Comparison of ENCODE assay signal across 11 cellular contexts in the genomic region with DNA sequence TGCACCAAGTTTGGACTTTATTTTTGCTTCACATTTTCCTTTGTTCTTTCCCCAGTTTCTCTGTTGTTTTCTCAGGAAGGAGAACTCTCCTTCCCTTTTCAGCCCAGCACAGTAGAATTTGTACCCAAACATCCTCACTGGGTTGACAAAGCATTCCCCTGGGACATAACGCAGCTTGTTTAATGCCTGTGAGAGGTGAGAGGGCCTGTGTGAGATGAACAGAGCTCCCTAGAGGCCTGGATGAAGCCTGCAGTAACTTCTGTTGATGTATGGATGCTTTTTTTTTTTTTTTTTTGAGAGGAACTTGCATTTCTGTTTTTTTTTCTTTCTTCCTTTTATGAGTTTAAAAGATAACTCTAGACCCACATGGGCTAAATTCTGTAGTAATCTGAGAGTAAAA.
DNase-seq lines count a peak whose midpoint lies in the region; ATAC-seq and TF ChIP-seq lines count a peak whose summit lies in the region.
"Had no signal": no experiment of that assay in that cellular context is flagged by ENCODE, and none has a peak within 500 bp of the region (broad histone marks: within the 10 kb centered on the region; RNA-seq: fewer than 3 reads in every experiment).

No MANE protein-coding gene starts in this region.

- no peaks in the 10 kb centered on the region for H3K36me3 Mint-ChIP-seq in HFFc6 (ENCODE audit: low read depth)
- H3K36me3 Mint-ChIP-seq in T-cell: peaks cover 3% of the 10 kb centered on the region

- ATAC-seq in HG02870 (IDR thresholded peaks at IDR 0.05; ENCODE audit: unreplicated experiment) (no peak), T-cell (replicated peaks in 1 of 4) (no peak)

- no peak overlapping the region for H3K27ac ChIP-seq in osteoblast (ENCODE audit: low read depth, low read length)
- H3K27ac ChIP-seq: HL-60, SJSA1 had no signal

- in situ Hi-C loops in G401 (cut with HindIII; ENCODE audit: low sequenced_read_pairs): no loop called here

- peak overlapping the region; percentile 59 for H2AFZ ChIP-seq in osteoblast (ENCODE audit: low read length)

- H3K79me2 ChIP-seq in osteoblast (ENCODE audit: insufficient read depth, low read length): no peaks in the 10 kb centered on the region

- DNase-seq in HFFc6 (no peak), NCI-H345 treated with DMSO at 0.1 percent for 48 hours (lab: John Stamatoyannopoulos, UW; ENCODE audit: unreplicated experiment) (peak; percentile 19), dermis blood vessel endothelial cell (peak; percentile 81), osteoblast (ENCODE audit: insufficient read length, low spot score, missing footprints) (no peak), GM20000 (ENCODE audit: low spot score) (no peak), G401 (ENCODE audit: low spot score) (no peak), T-cell (no peak)
- DNase-seq: stimulated activated CD4-positive, alpha-beta T cell treated with anti-CD3 and anti-CD28 coated beads, Interleukin-4, amount 100 ng/mL, for 1 hour had no signal

- CTCF ChIA-PET in T-cell (lab: Charles Lee): no interaction called here

- H3K27me3 Mint-ChIP-seq in HFFc6 (ENCODE audit: insufficient read depth) (peaks cover 25% of the 10 kb centered on the region), T-cell (peaks cover 9 to 12% of the 10 kb centered on the region in 2 donors)

- H3K27ac Mint-ChIP-seq in HFFc6 (no peak overlapping the region), T-cell (no peak overlapping the region)

- no peaks in the 10 kb centered on the region for H3K36me3 ChIP-seq in osteoblast (ENCODE audit: insufficient read depth, low read length)
- H3K36me3 ChIP-seq: SJSA1 had no signal

- peaks cover 5% of the 10 kb centered on the region for H3K4me1 ChIP-seq in osteoblast (ENCODE audit: insufficient read depth, low read length)
- H3K4me1 ChIP-seq: SJSA1 had no signal

- no peaks in the 10 kb centered on the region for H4K20me1 ChIP-seq in osteoblast (ENCODE audit: insufficient read depth, low read length)

- H3K4me3 ChIP-seq in osteoblast (ENCODE audit: insufficient read depth, low read length): no peak overlapping the region
- H3K4me3 ChIP-seq: SJSA1 had no signal

- H3K9me3 ChIP-seq in osteoblast (ENCODE audit: low read depth, low read length): no peaks in the 10 kb centered on the region
- H3K9me3 ChIP-seq: SJSA1 had no signal

- POLR2A ChIA-PET in T-cell (lab: Charles Lee): interaction anchor here in 1 of 2 donors (0.7 kb wide), 1 partner anchor 390 kb away, joined by 5 read pairs; no protein-coding TSS in a partner anchor

- TF ChIP-seq CTCF in HFFc6 (IDR thresholded peaks at IDR 0.05) (0 out of 2 replicates have a peak, but pooled peaks have one; percentile 17), osteoblast (IDR thresholded peaks at IDR 0.05; ENCODE audit: extremely low read depth, low read depth, low read length) (no peak), GM20000 (IDR thresholded peaks at IDR 0.05; ENCODE audit: extremely low read depth, missing control alignments) (no peak)

- H3K4me3 Mint-ChIP-seq in HFFc6 (no peak overlapping the region), T-cell (no peak overlapping the region)

- H3K4me1 Mint-ChIP-seq in HFFc6 (ENCODE audit: low read depth) (peaks cover 4% of the 10 kb centered on the region), T-cell (no peaks in the 10 kb centered on the region)

- H3K4me2 ChIP-seq in osteoblast (ENCODE audit: insufficient read depth, low read length): no peak overlapping the region

- no peaks in the 10 kb centered on the region for H3K9me3 Mint-ChIP-seq in HFFc6
- no peaks in the 10 kb centered on the region for H3K9me3 Mint-ChIP-seq in T-cell

- H3K27me3 ChIP-seq in osteoblast (ENCODE audit: insufficient read depth, low read length): no peaks in the 10 kb centered on the region
- H3K27me3 ChIP-seq: SJSA1 had no signal

Comparison
In these comparisons a context has a peak if more than half of its experiments do, and no peak if none do; other contexts are left out.
1. DNase-seq: peak in NCI-H345 treated with DMSO at 0.1 percent for 48 hours (single experiment) and dermis blood vessel endothelial cell (single experiment); none in HFFc6 (single experiment), osteoblast (single experiment), GM20000 (single experiment), G401 (single experiment) and T-cell (0 of 34).